Comparison of ENCODE assay signal across 27 cellular contexts in genomic region chr14:98889836-98890185, GRCh38.
"Had no signal": no experiment of that assay in that cellular context is flagged by ENCODE, and none has a peak within 500 bp of the region (broad histone marks: within the 10 kb centered on the region; RNA-seq: fewer than 3 reads in every experiment).

No MANE protein-coding gene starts in this region.

- FAIRE-seq: colon, endometrium, islet of Langerhans, keratinocyte had no signal

- H3K9me3 ChIP-seq: esophagus squamous epithelium, gastrocnemius medialis, heart right ventricle, left lung, lower lobe of right lung, mucosa of descending colon had no signal

- H3K4me1 ChIP-seq: gastrocnemius medialis, heart right ventricle, left lung, lower lobe of right lung had no signal

- H3K27ac ChIP-seq: coronary artery, dorsolateral prefrontal cortex, epithelial cell of prostate, esophagus squamous epithelium, gastrocnemius medialis, heart right ventricle, left lung, lower lobe of right lung had no signal

- H3K4me3 ChIP-seq: coronary artery, dorsolateral prefrontal cortex, esophagus squamous epithelium, gastrocnemius medialis, heart right ventricle, left lung, lower lobe of right lung, mucosa of descending colon had no signal

- DNase-seq: dermis blood vessel endothelial cell; dorsolateral prefrontal cortex; effector CD4-positive, alpha-beta T cell; effector memory CD8-positive, alpha-beta T cell; erythroblast; esophagus squamous epithelium; foreskin fibroblast; foreskin melanocyte; gastrocnemius medialis; glutamatergic neuron; head of caudate nucleus; heart right ventricle; hippocampal formation; left cardiac atrium; left lung; left ventricle myocardium superior; lower lobe of right lung; mesenchymal stem cell; mucosa of descending colon; naive B cell had no signal

- H3K27me3 ChIP-seq: esophagus squamous epithelium, gastrocnemius medialis, left lung had no signal

- ATAC-seq: effector memory CD8-positive, alpha-beta T cell; esophagus mucosa; gastrocnemius medialis; heart right ventricle; left cardiac atrium; left lung; left ventricle myocardium superior; lower lobe of right lung; mucosa of descending colon had no signal

- H3K36me3 ChIP-seq: esophagus squamous epithelium, gastrocnemius medialis, heart right ventricle, left lung, lower lobe of right lung had no signal
